ENCODE assay signal across 8 cellular contexts in genomic region chr3:138680974-138681373, GRCh38.
DNase-seq lines count a peak whose midpoint lies in the region; ATAC-seq and TF ChIP-seq lines count a peak whose summit lies in the region.
"Not testable (repeated sequence)": the region's sequence is repeated elsewhere in the genome, so short reads cannot be mapped to it uniquely, and the experiment has no call there.

No MANE protein-coding gene starts in this region.

- H3K4me1 ChIP-seq in DOHH2 (ENCODE audit: control insufficient read depth, low read length) = peaks cover 77% of the 10 kb centered on the region
- peaks cover 34% of the 10 kb centered on the region for H3K4me1 ChIP-seq in Karpas-422 (ENCODE audit: low read length)
- peaks cover 30% of the 10 kb centered on the region; the same call in 1 of the 2 replicates for H3K4me1 ChIP-seq in Panc1 (ENCODE audit: control insufficient read depth, insufficient read depth, low read length)
- not testable (repeated sequence) for H3K4me1 ChIP-seq in left ventricle myocardium inferior

- POLR2A ChIA-PET in Panc1 (lab: Charles Lee) = not testable (repeated sequence)

- in situ Hi-C loops in Panc1 (cut with HindIII; ENCODE audit: low pct_unique_long_range_greater_than_20kb, low sequenced_read_pairs) = not testable (repeated sequence)

- ATAC-seq in Panc1 = not testable (repeated sequence)

- TF ChIP-seq CTCF in 22Rv1 (IDR thresholded peaks at IDR 0.05); DOHH2 (IDR thresholded peaks at IDR 0.05; ENCODE audit: low read depth, low read length, poor library complexity, severe bottlenecking); Panc1 (IDR thresholded peaks at IDR 0.05); glutamatergic neuron (IDR thresholded peaks at IDR 0.05; ENCODE audit: partially characterized antibody, unreplicated experiment); left ventricle myocardium inferior (IDR thresholded peaks at IDR 0.05; ENCODE audit: borderline replicate concordance): not testable (repeated sequence)

- not testable (repeated sequence) for H2AFZ ChIP-seq in Karpas-422 (ENCODE audit: low read length)

- not testable (repeated sequence) for H3K27me3 ChIP-seq in DOHH2 (ENCODE audit: control insufficient read depth, low read length); Karpas-422 (ENCODE audit: low read length); Panc1 (ENCODE audit: control insufficient read depth, insufficient read depth, low read length); left ventricle myocardium inferior (ENCODE audit: low read depth)

- not testable (repeated sequence) for H3K79me2 ChIP-seq in DOHH2 (ENCODE audit: control insufficient read depth, low read length); Karpas-422 (ENCODE audit: low read length)

- peak overlapping the region; percentile 63 for H3K27ac Mint-ChIP-seq in glutamatergic neuron (ENCODE audit: unreplicated experiment)

- not testable (repeated sequence) for H3K27me3 Mint-ChIP-seq in glutamatergic neuron (ENCODE audit: unreplicated experiment)

- H3F3A ChIP-seq in DOHH2 (ENCODE audit: control insufficient read depth, insufficient read depth) = peaks cover 26% of the 10 kb centered on the region

- H3K9me3 Mint-ChIP-seq in glutamatergic neuron (ENCODE audit: unreplicated experiment) = not testable (repeated sequence)

- peak overlapping the region; percentile 50 for H3K4me2 ChIP-seq in DOHH2 (ENCODE audit: low read length)
- H3K4me2 ChIP-seq in Karpas-422 (ENCODE audit: low read depth, low read length, poor library complexity, severe bottlenecking) = not testable (repeated sequence)

- H3K27ac ChIP-seq in 22Rv1 (peak overlapping the region; percentile 3; the same call in 1 of the 2 replicates), DOHH2 (ENCODE audit: low read depth, low read length) (peak overlapping the region; percentile 81), Karpas-422 (ENCODE audit: low read length) (peak overlapping the region; percentile 76), Panc1 (ENCODE audit: low read length) (peak overlapping the region; percentile 62; the same call in 1 of the 2 replicates), left ventricle myocardium inferior (replicated peaks) (peak overlapping the region; percentile 44)

- not testable (repeated sequence) for H3K4me3 ChIP-seq in DOHH2 (ENCODE audit: low read length); Karpas-422 (ENCODE audit: low read length); Panc1 (ENCODE audit: low read depth in 2 of 2, low read length in 2 of 2); left ventricle myocardium inferior

- H3K9me2 ChIP-seq in DOHH2 (replicated peaks; ENCODE audit: control insufficient read depth, low read length); Karpas-422 (replicated peaks; ENCODE audit: insufficient read depth, low read length): not testable (repeated sequence)

- H4K20me1 ChIP-seq in DOHH2 (ENCODE audit: control insufficient read depth, insufficient read depth, low read depth, low read length); Karpas-422 (ENCODE audit: insufficient read depth, low read depth, low read length): not testable (repeated sequence)

- not testable (repeated sequence) for DNase-seq in Karpas-422; Panc1 (ENCODE audit: low read depth, low spot score); glutamatergic neuron; left ventricle myocardium inferior
- peak; percentile 42 for DNase-seq in left kidney (ENCODE audit: low read depth, low spot score)
- peak; percentile 52 for DNase-seq in renal cortical epithelial cell (ENCODE audit: low read depth)

- H3K4me3 Mint-ChIP-seq in glutamatergic neuron (ENCODE audit: unreplicated experiment) = not testable (repeated sequence)

- BruUV-seq in Panc1 (replicated peaks; lab: Mats Ljungman, UMichigan) = not testable (repeated sequence)

- H3K36me3 Mint-ChIP-seq in glutamatergic neuron (ENCODE audit: unreplicated experiment) = not testable (repeated sequence)

- H3K4me1 Mint-ChIP-seq in glutamatergic neuron (ENCODE audit: low read depth, unreplicated experiment) = peaks cover 20% of the 10 kb centered on the region

- CTCF ChIA-PET in Panc1 (lab: Charles Lee) = not testable (repeated sequence)

- intact Hi-C loops in Panc1 (cut with micrococcal nuclease; ENCODE audit: unreplicated experiment); left ventricle myocardium inferior (cut with micrococcal nuclease): not testable (repeated sequence)

- not testable (repeated sequence) for H3K9ac ChIP-seq in Karpas-422 (ENCODE audit: low read length)

- H3K36me3 ChIP-seq in DOHH2 (ENCODE audit: control insufficient read depth, low read length) (peaks cover 27% of the 10 kb centered on the region), left ventricle myocardium inferior (peaks cover 48% of the 10 kb centered on the region)
- not testable (repeated sequence) for H3K36me3 ChIP-seq in Karpas-422 (ENCODE audit: insufficient read depth, low read length); Panc1 (ENCODE audit: control insufficient read depth, insufficient read depth, low read length)

- peaks cover 11% of the 10 kb centered on the region for H3K9me3 ChIP-seq in DOHH2 (ENCODE audit: control insufficient read depth, insufficient read depth, low read length)
- not testable (repeated sequence) for H3K9me3 ChIP-seq in Karpas-422 (ENCODE audit: low read length); Panc1 (ENCODE audit: control insufficient read depth, insufficient read depth, low read depth, low read length)
- peaks cover 11% of the 10 kb centered on the region for H3K9me3 ChIP-seq in left ventricle myocardium inferior (replicated peaks)

Comparison
In these comparisons a context has a peak if more than half of its experiments do, and no peak if none do; other contexts are left out.
1. H3K27ac ChIP-seq: peak in every context shown above with its lines; median percentile 81 in DOHH2; 76 in Karpas-422; 62 in Panc1; 44 in left ventricle myocardium inferior; 3 in 22Rv1.